Comparison of ENCODE assay signal across 19 cellular contexts in genomic region chr2:72425996-72426395, GRCh38.
A peak's percentile ranks its signal among the peaks of the same experiment; 100 is the strongest.
DNase-seq lines count a peak whose midpoint lies in the region; ATAC-seq, FAIRE-seq and TF ChIP-seq lines count a peak whose summit lies in the region.
"Had no signal": no experiment of that assay in that cellular context is flagged by ENCODE, and none has a peak within 500 bp of the region (broad histone marks: within the 10 kb centered on the region; RNA-seq: fewer than 3 reads in every experiment).

No MANE protein-coding gene starts in this region.

- no peak for TF ChIP-seq CTCF in HepG2 (CRISPR knock-in tag; IDR thresholded peaks at IDR 0.05)
- no peak for TF ChIP-seq CTCF in right lobe of liver (IDR thresholded peaks at IDR 0.05)
- no peak for TF ChIP-seq CTCF in mesothelial cell of epicardium (IDR thresholded peaks at IDR 0.05; ENCODE audit: unreplicated experiment)
- TF ChIP-seq CTCF in CD8-positive, alpha-beta T cell (IDR thresholded peaks at IDR 0.05): no peak

- H4K20me1 ChIP-seq in HepG2 (ENCODE audit: insufficient read depth, low read length): no peaks in the 10 kb centered on the region

- H3K27me3 Mint-ChIP-seq in mesothelial cell of epicardium (ENCODE audit: low read depth): no peaks in the 10 kb centered on the region
- no peaks in the 10 kb centered on the region for H3K27me3 Mint-ChIP-seq in CD8-positive, alpha-beta T cell (ENCODE audit: low read depth)
- H3K27me3 Mint-ChIP-seq: CD4-positive, CD25-positive, alpha-beta regulatory T cell had no signal

- no peaks in the 10 kb centered on the region for H3K9me3 ChIP-seq in HepG2 (ENCODE audit: low read length)
- H3K9me3 ChIP-seq in right lobe of liver: no peaks in the 10 kb centered on the region
- no peaks in the 10 kb centered on the region for H3K9me3 ChIP-seq in CD8-positive, alpha-beta T cell (ENCODE audit: low read length)
- H3K9me3 ChIP-seq: BE2C, Caco-2 had no signal

- no peak for TF ChIP-seq POLR2A in HepG2 (IDR thresholded peaks at IDR 0.05; ENCODE audit: insufficient read depth in 1 of 2, low read depth in 2 of 2, low read length in 2 of 2)
- no peak for TF ChIP-seq POLR2A in right lobe of liver (IDR thresholded peaks at IDR 0.05)

- no TSS peak for BruUV-seq in HepG2 (replicated peaks; lab: Mats Ljungman, UMichigan)

- no peak for DNase-seq in HepG2 (ENCODE audit: low spot score)
- DNase-seq in right lobe of liver: no peak
- DNase-seq in NCI-H524 treated with DMSO at 0.1 percent for 48 hours (lab: John Stamatoyannopoulos, UW): peak; percentile 2
- no peak for DNase-seq in mesothelial cell of epicardium (ENCODE audit: low spot score in 2 of 2, unreplicated experiment in 2 of 2)
- DNase-seq in RPMI8226: no peak
- no peak for DNase-seq in CD8-positive, alpha-beta T cell
- DNase-seq in stimulated activated CD8-positive, alpha-beta memory T cell treated with anti-CD3 and anti-CD28 coated beads, Interleukin-4, amount 100 ng/mL, for 48 hours: no peak
- DNase-seq: 8988T; BE2C; C1 segment of cervical spinal cord; Caco-2; CD4-positive, CD25-positive, alpha-beta regulatory T cell; HCEC 1CT had no signal

- H3K36me3 ChIP-seq in HepG2 (replicated peaks in 1 of 2; ENCODE audit: control insufficient read depth in 1 of 2, insufficient read depth in 2 of 2, low read length in 2 of 2) (no peaks in the 10 kb centered on the region; a peak in 1 of 5 replicates), right lobe of liver (no peaks in the 10 kb centered on the region)
- H3K36me3 ChIP-seq in CD8-positive, alpha-beta T cell (ENCODE audit: insufficient read depth, low read length): no peaks in the 10 kb centered on the region
- H3K36me3 ChIP-seq: BE2C had no signal

- ATAC-seq in HepG2 (no peak), right lobe of liver (no peak), SK-N-SH treated with all-trans-retinoic acid at 6 μM for 48 hours (no peak)
- no peak for ATAC-seq in CD8-positive, alpha-beta T cell
- ATAC-seq: GM23338 had no signal

- POLR2A ChIA-PET in HepG2 (lab: Yijun Ruan, JAX): no interaction called here
- POLR2A ChIA-PET in CD8-positive, alpha-beta T cell (lab: Charles Lee): no interaction called here

- H3K27me3 ChIP-seq in HepG2 (ENCODE audit: control insufficient read depth in 1 of 2, insufficient read depth in 2 of 2, low read length in 2 of 2): no peaks in the 10 kb centered on the region
- H3K27me3 ChIP-seq in right lobe of liver: no peaks in the 10 kb centered on the region
- H3K27me3 ChIP-seq in CD8-positive, alpha-beta T cell (ENCODE audit: insufficient read depth, low read length): no peaks in the 10 kb centered on the region
- H3K27me3 ChIP-seq: BE2C had no signal

- H3K9ac ChIP-seq in HepG2 (ENCODE audit: insufficient read depth, low read depth, low read length): no peak overlapping the region

- no peak overlapping the region for H2AFZ ChIP-seq in HepG2 (ENCODE audit: low read length)
- H2AFZ ChIP-seq: GM23338 had no signal

- H3K4me3 ChIP-seq in HepG2 (replicated peaks in 1 of 3; ENCODE audit: insufficient read depth in 1 of 3, low read depth in 2 of 3, low read length in 3 of 3) (no peak overlapping the region), right lobe of liver (no peak overlapping the region)
- H3K4me3 ChIP-seq in CD8-positive, alpha-beta T cell (ENCODE audit: low read depth, low read length): no peak overlapping the region
- H3K4me3 ChIP-seq: GM23338 had no signal

- no peak overlapping the region for H3K4me2 ChIP-seq in HepG2 (ENCODE audit: low read depth, low read length)
- H3K4me2 ChIP-seq: GM23338 had no signal

- no peak for TF ChIP-seq RAD21 in HepG2 (CRISPR knock-in tag; IDR thresholded peaks at IDR 0.05)

- H3K36me3 Mint-ChIP-seq in mesothelial cell of epicardium: peaks cover 23% of the 10 kb centered on the region
- H3K36me3 Mint-ChIP-seq in CD8-positive, alpha-beta T cell: peaks cover 49% of the 10 kb centered on the region

- peak overlapping the region; percentile 77 for H3K27ac Mint-ChIP-seq in mesothelial cell of epicardium
- H3K27ac Mint-ChIP-seq in CD8-positive, alpha-beta T cell: no peak overlapping the region
- H3K27ac Mint-ChIP-seq: CD4-positive, CD25-positive, alpha-beta regulatory T cell; GM23338 had no signal

- no peaks in the 10 kb centered on the region for H3K79me2 ChIP-seq in HepG2 (ENCODE audit: insufficient read depth, low read length)

- in situ Hi-C loops in HepG2 (cut with HindIII; ENCODE audit: extremely low pct_ligation_motif_present, low pct_unique_long_range_greater_than_20kb): no loop called here

- peaks cover 40% of the 10 kb centered on the region for H3K4me1 Mint-ChIP-seq in mesothelial cell of epicardium
- no peaks in the 10 kb centered on the region for H3K4me1 Mint-ChIP-seq in CD8-positive, alpha-beta T cell (ENCODE audit: low read depth)

- H3K4me1 ChIP-seq in HepG2 (ENCODE audit: insufficient read depth, low read length) (no peaks in the 10 kb centered on the region), right lobe of liver (no peaks in the 10 kb centered on the region)
- H3K4me1 ChIP-seq in CD8-positive, alpha-beta T cell (ENCODE audit: insufficient read depth, low read length): no peaks in the 10 kb centered on the region
- H3K4me1 ChIP-seq: BE2C, Caco-2 had no signal

- no peak for TF ChIP-seq EP300 in HepG2 (IDR thresholded peaks at IDR 0.05; ENCODE audit: low read depth in 2 of 2, low read length in 2 of 2)
- TF ChIP-seq EP300 in HepG2 (CRISPR knock-in tag; IDR thresholded peaks at IDR 0.05; ENCODE audit: borderline replicate concordance): no peak

- no peak overlapping the region for H3K27ac ChIP-seq in HepG2 (ENCODE audit: extremely low read length, insufficient read depth, low read length)
- no peak overlapping the region for H3K27ac ChIP-seq in right lobe of liver
- no peak overlapping the region for H3K27ac ChIP-seq in CD8-positive, alpha-beta T cell (ENCODE audit: low read depth, low read length)

- H3K9me3 Mint-ChIP-seq in mesothelial cell of epicardium: peaks cover 8% of the 10 kb centered on the region
- H3K9me3 Mint-ChIP-seq in CD8-positive, alpha-beta T cell: peaks cover 12% of the 10 kb centered on the region

- no peak overlapping the region for H3K4me3 Mint-ChIP-seq in mesothelial cell of epicardium
- no peak overlapping the region for H3K4me3 Mint-ChIP-seq in CD8-positive, alpha-beta T cell
- H3K4me3 Mint-ChIP-seq: CD4-positive, CD25-positive, alpha-beta regulatory T cell; GM23338 had no signal

- CTCF ChIA-PET in HepG2 (lab: Yijun Ruan, JAX; ENCODE audit: low intra/inter-chr PET ratio, low total read pairs): no interaction called here
- CTCF ChIA-PET in CD8-positive, alpha-beta T cell (lab: Charles Lee): no interaction called here

- intact Hi-C loops in HepG2 (cut with micrococcal nuclease; ENCODE audit: unreplicated experiment) (no loop called here), right lobe of liver (cut with DNase I) (no loop called here)
- intact Hi-C loops in CD8-positive, alpha-beta T cell (cut with DNase I, micrococcal nuclease): no loop called here

- peak; percentile 47 for FAIRE-seq in HepG2 (lab: Jason Lieb, UNC)
- FAIRE-seq: D721Med, G401.6, GM12891, H54 had no signal

TF ChIP-seq in HepG2, 621 proteins besides CTCF, POLR2A, EP300 and RAD21:
- TF ChIP-seq, protein P1, sequence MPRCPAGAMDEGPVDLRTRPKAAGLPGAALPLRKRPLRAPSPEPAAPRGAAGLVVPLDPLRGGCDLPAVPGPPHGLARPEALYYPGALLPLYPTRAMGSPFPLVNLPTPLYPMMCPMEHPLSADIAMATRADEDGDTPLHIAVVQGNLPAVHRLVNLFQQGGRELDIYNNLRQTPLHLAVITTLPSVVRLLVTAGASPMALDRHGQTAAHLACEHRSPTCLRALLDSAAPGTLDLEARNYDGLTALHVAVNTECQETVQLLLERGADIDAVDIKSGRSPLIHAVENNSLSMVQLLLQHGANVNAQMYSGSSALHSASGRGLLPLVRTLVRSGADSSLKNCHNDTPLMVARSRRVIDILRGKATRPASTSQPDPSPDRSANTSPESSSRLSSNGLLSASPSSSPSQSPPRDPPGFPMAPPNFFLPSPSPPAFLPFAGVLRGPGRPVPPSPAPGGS (CRISPR knock-in tag; IDR thresholded peaks at IDR 0.05): no peak
- TF ChIP-seq CSRNP1 (CRISPR knock-in tag; IDR thresholded peaks at IDR 0.05) (no peak), JUND (CRISPR knock-in tag; IDR thresholded peaks at IDR 0.05) (no peak)

TF ChIP-seq in SK-N-SH treated with all-trans-retinoic acid at 6 μM for 48 hours, 23 proteins besides CTCF, POLR2A, EP300 and RAD21 (continues in another document):
- TF ChIP-seq ARNTL (CRISPR knock-in tag; IDR thresholded peaks at IDR 0.05; ENCODE audit: borderline replicate concordance, low read depth): no peak
- TF ChIP-seq, protein P2, sequence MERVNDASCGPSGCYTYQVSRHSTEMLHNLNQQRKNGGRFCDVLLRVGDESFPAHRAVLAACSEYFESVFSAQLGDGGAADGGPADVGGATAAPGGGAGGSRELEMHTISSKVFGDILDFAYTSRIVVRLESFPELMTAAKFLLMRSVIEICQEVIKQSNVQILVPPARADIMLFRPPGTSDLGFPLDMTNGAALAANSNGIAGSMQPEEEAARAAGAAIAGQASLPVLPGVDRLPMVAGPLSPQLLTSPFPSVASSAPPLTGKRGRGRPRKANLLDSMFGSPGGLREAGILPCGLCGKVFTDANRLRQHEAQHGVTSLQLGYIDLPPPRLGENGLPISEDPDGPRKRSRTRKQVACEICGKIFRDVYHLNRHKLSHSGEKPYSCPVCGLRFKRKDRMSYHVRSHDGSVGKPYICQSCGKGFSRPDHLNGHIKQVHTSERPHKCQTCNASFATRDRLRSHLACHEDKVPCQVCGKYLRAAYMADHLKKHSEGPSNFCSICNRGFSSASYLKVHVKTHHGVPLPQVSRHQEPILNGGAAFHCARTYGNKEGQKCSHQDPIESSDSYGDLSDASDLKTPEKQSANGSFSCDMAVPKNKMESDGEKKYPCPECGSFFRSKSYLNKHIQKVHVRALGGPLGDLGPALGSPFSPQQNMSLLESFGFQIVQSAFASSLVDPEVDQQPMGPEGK (CRISPR knock-in tag; IDR thresholded peaks at IDR 0.05; ENCODE audit: borderline replicate concordance): no peak
- peak; percentile 67; the same call in 1 of the 2 replicates for TF ChIP-seq TCF4 (CRISPR knock-in tag; IDR thresholded peaks at IDR 0.05; ENCODE audit: borderline replicate concordance)
- TF ChIP-seq, protein P3, sequence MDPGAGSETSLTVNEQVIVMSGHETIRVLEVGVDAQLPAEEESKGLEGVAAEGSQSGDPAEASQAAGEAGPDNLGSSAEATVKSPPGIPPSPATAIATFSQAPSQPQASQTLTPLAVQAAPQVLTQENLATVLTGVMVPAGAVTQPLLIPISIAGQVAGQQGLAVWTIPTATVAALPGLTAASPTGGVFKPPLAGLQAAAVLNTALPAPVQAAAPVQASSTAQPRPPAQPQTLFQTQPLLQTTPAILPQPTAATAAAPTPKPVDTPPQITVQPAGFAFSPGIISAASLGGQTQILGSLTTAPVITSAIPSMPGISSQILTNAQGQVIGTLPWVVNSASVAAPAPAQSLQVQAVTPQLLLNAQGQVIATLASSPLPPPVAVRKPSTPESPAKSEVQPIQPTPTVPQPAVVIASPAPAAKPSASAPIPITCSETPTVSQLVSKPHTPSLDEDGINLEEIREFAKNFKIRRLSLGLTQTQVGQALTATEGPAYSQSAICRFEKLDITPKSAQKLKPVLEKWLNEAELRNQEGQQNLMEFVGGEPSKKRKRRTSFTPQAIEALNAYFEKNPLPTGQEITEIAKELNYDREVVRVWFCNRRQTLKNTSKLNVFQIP (CRISPR knock-in tag; IDR thresholded peaks at IDR 0.05; ENCODE audit: borderline replicate concordance, low read depth): no peak
- TF ChIP-seq ESRRG (CRISPR knock-in tag; IDR thresholded peaks at IDR 0.05): no peak
- TF ChIP-seq GLIS3 (CRISPR knock-in tag; IDR thresholded peaks at IDR 0.05): no peak
